ENCODE assay signal across 24 cellular contexts in the genomic region with DNA sequence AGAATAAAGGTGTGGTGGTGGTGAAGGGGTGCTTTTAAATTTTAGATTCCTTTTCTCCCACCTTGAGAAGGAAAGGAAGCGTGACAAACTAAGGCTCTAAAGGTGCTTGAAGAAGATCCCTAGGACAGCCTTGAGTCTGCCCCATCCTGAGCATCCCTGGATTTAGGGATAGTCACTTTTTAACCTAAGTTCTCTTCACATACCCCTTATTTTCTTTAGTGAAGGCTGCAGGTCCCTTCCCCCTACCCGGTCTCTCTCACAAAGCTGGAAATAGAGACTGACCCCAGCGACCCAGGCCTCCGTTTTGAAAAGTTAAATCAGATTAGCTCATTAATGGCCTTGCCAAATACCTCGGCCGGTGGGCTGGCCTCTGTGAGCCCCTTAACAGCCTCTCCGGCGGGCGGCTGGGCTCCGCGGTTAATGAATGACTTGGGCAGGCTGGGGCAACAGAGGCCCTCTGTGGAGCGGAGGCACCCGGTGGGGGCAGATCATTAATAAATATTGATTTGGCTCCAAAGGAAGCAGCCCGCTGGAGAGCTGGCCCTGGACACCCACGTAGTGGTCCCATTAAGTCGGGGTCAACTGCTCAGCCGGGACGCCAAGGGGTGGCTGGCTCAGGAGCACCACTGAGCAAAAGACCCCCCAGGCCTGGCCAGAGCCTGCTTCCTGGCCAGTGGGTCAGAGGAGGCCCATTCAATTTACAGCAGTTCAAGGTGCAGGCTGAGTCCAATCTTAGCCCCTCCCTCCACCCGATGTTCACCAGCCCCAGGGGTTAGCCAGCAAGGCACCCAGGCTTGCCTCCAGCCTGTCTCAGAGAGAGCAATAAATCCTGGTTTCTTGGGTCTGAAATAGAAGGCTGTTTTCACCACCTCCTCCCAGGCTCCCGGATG. TPM values are rescaled to one million over a fixed set of nuclear protein-coding genes. Genes with fewer than 3 reads are reported as not detected.
"Had no signal": no experiment of that assay in that cellular context is flagged by ENCODE, and none has a peak within 500 bp of the region (broad histone marks: within the 10 kb centered on the region; RNA-seq: fewer than 3 reads in every experiment).

No MANE protein-coding gene starts in this region.

- DNase-seq: activated CD4-positive, alpha-beta T cell treated with anti-CD3 and anti-CD28 coated beads, Interleukin-2, amount 10 ng/mL, durations not matched to agents 24 days and 14 days; activated CD8-positive, alpha-beta T cell treated with anti-CD3 and anti-CD28 coated beads for 36 hours; activated naive CD4-positive, alpha-beta T cell; activated naive CD8-positive, alpha-beta T cell treated with anti-CD3 and anti-CD28 coated beads, Interleukin-2, amount 10 ng/mL, durations not matched to agents 7 days and 5 days; activated T-cell treated with anti-CD3 and anti-CD28 coated beads, Interleukin-2, amount 50 U/mL, for 1 hour; central memory CD4-positive, alpha-beta T cell; dorsolateral prefrontal cortex; erythroblast; foreskin melanocyte; glutamatergic neuron; hypothalamus; kidney; left ventricle myocardium inferior; naive B cell; T-helper 1 cell; T1000; uterus had no signal

- H3K27me3 ChIP-seq: right atrium auricular region, tibial nerve, uterus had no signal

- H3K27ac Mint-ChIP-seq: activated CD4-positive, alpha-beta T cell treated with anti-CD3 and anti-CD28 coated beads, Interleukin-2, amount 10 ng/mL, durations not matched to agents 24 days and 14 days; activated CD8-positive, alpha-beta T cell treated with anti-CD3 and anti-CD28 coated beads for 36 hours; activated naive CD8-positive, alpha-beta T cell treated with anti-CD3 and anti-CD28 coated beads, Interleukin-2, amount 10 ng/mL, durations not matched to agents 7 days and 5 days; activated T-helper 17 cell treated with anti-CD3 and anti-CD28 coated beads, Interleukin-2, amount 50 U/mL, for 72 hours; brain; memory B cell; naive B cell; stimulated activated naive CD8-positive, alpha-beta T cell treated with anti-CD3 and anti-CD28 coated beads, Interleukin-15, Interleukin-2, amounts not matched to agents 100 ng/mL and 50 ng/mL, for 24 hours had no signal

- H3K9me3 Mint-ChIP-seq: activated CD4-positive, alpha-beta T cell treated with anti-CD3 and anti-CD28 coated beads, Interleukin-2, amount 10 ng/mL, durations not matched to agents 24 days and 14 days; activated CD8-positive, alpha-beta T cell treated with anti-CD3 and anti-CD28 coated beads for 36 hours; activated naive CD8-positive, alpha-beta T cell treated with anti-CD3 and anti-CD28 coated beads, Interleukin-2, amount 10 ng/mL, durations not matched to agents 7 days and 5 days; activated T-helper 17 cell treated with anti-CD3 and anti-CD28 coated beads, Interleukin-2, amount 50 U/mL, for 72 hours; memory B cell; stimulated activated naive CD8-positive, alpha-beta T cell treated with anti-CD3 and anti-CD28 coated beads, Interleukin-15, Interleukin-2, amounts not matched to agents 100 ng/mL and 50 ng/mL, for 24 hours had no signal

- H3K4me3 ChIP-seq: dorsolateral prefrontal cortex, left ventricle myocardium inferior, right atrium auricular region, skin epidermis, tibial nerve, uterus had no signal

- H3K36me3 ChIP-seq: left ventricle myocardium inferior, right atrium auricular region, tibial nerve, uterus had no signal

- H3K27ac ChIP-seq: dorsolateral prefrontal cortex, left ventricle myocardium inferior, right atrium auricular region, skin epidermis, tibial nerve, uterus had no signal

- H3K9me3 ChIP-seq: left ventricle myocardium inferior, right atrium auricular region, tibial nerve, uterus had no signal

- ATAC-seq: activated CD8-positive, alpha-beta T cell treated with anti-CD3 and anti-CD28 coated beads for 36 hours; activated T-helper 17 cell treated with anti-CD3 and anti-CD28 coated beads, Interleukin-2, amount 50 U/mL, for 72 hours had no signal

- H3K4me1 ChIP-seq: left ventricle myocardium inferior, right atrium auricular region, tibial nerve, uterus had no signal

- H3K4me3 Mint-ChIP-seq: activated CD4-positive, alpha-beta T cell treated with anti-CD3 and anti-CD28 coated beads, Interleukin-2, amount 10 ng/mL, durations not matched to agents 24 days and 14 days; activated CD8-positive, alpha-beta T cell treated with anti-CD3 and anti-CD28 coated beads for 36 hours; activated naive CD8-positive, alpha-beta T cell treated with anti-CD3 and anti-CD28 coated beads, Interleukin-2, amount 10 ng/mL, durations not matched to agents 7 days and 5 days; activated T-helper 17 cell treated with anti-CD3 and anti-CD28 coated beads, Interleukin-2, amount 50 U/mL, for 72 hours; brain; memory B cell; naive B cell; stimulated activated naive CD8-positive, alpha-beta T cell treated with anti-CD3 and anti-CD28 coated beads, Interleukin-15, Interleukin-2, amounts not matched to agents 100 ng/mL and 50 ng/mL, for 24 hours had no signal

- H3K4me1 Mint-ChIP-seq: activated CD4-positive, alpha-beta T cell treated with anti-CD3 and anti-CD28 coated beads, Interleukin-2, amount 10 ng/mL, durations not matched to agents 24 days and 14 days; activated naive CD8-positive, alpha-beta T cell treated with anti-CD3 and anti-CD28 coated beads, Interleukin-2, amount 10 ng/mL, durations not matched to agents 7 days and 5 days; activated T-helper 17 cell treated with anti-CD3 and anti-CD28 coated beads, Interleukin-2, amount 50 U/mL, for 72 hours; brain; memory B cell; naive B cell had no signal

- H3K36me3 Mint-ChIP-seq: activated naive CD8-positive, alpha-beta T cell treated with anti-CD3 and anti-CD28 coated beads, Interleukin-2, amount 10 ng/mL, durations not matched to agents 7 days and 5 days; brain; memory B cell; naive B cell had no signal

RNA-seq across cellular contexts. Expression of a gene that starts 31.8 kb away (rescaled TPM):
- total RNA-seq: activated CD4-positive, alpha-beta T cell treated with anti-CD3 and anti-CD28 coated beads, Interleukin-2, amount 10 ng/mL, durations not matched to agents 24 days and 14 days; activated CD8-positive, alpha-beta T cell treated with anti-CD3 and anti-CD28 coated beads for 36 hours; activated naive CD8-positive, alpha-beta T cell treated with anti-CD3 and anti-CD28 coated beads, Interleukin-2, amount 10 ng/mL, durations not matched to agents 7 days and 5 days; left ventricle myocardium inferior; right atrium auricular region had no signal
